14 cellular contexts compared by ENCODE assay signal in genomic region chr4:150038335-150039076, GRCh38. TPM values are rescaled to one million over a fixed set of nuclear protein-coding genes. Genes with fewer than 3 reads are reported as not detected.
A peak's percentile ranks its signal among the peaks of the same experiment; 100 is the strongest.
DNase-seq lines count a peak whose midpoint lies in the region; ATAC-seq and TF ChIP-seq lines count a peak whose summit lies in the region.
"Had no signal": no experiment of that assay in that cellular context is flagged by ENCODE, and none has a peak within 500 bp of the region (broad histone marks: within the 10 kb centered on the region; RNA-seq: fewer than 3 reads in every experiment).

No MANE protein-coding gene starts in this region.

- H3K79me2 ChIP-seq in MM.1S (ENCODE audit: low read length) (no peaks in the 10 kb centered on the region), mesendoderm (ENCODE audit: control insufficient read depth, insufficient read depth, low read length) (no peaks in the 10 kb centered on the region)

- H2AFZ ChIP-seq in MM.1S (ENCODE audit: low read length) = no peak overlapping the region

- in situ Hi-C loops in GM13977 (cut with MboI; ENCODE audit: low pct_unique_long_range_greater_than_20kb, low sequenced_read_pairs, unreplicated experiment) = no loop called here

- peak; percentile 87 for ATAC-seq in GM19467 (IDR thresholded peaks at IDR 0.05; ENCODE audit: unreplicated experiment)
- peak; percentile 95 for ATAC-seq in HG02973 (IDR thresholded peaks at IDR 0.05; ENCODE audit: unreplicated experiment)
- ATAC-seq in left cardiac atrium = no peak
- no peak for ATAC-seq in psoas muscle

- TF ChIP-seq CTCF in GM13977 (IDR thresholded peaks at IDR 0.05; ENCODE audit: extremely low read depth, insufficient read depth, missing control alignments) (no peak), MM.1S (IDR thresholded peaks at IDR 0.05; ENCODE audit: low read length) (no peak), psoas muscle (IDR thresholded peaks at IDR 0.05) (no peak)

- no peak overlapping the region for H3K56ac ChIP-seq in mesendoderm (ENCODE audit: low read length)

- no peaks in the 10 kb centered on the region for H4K20me1 ChIP-seq in MM.1S (ENCODE audit: insufficient read depth, low read length)
- H4K20me1 ChIP-seq: BLaER1 treated with 17β-estradiol and CSF1 and Interleukin-3, amounts not matched to agents 10 nM and 100 nM had no signal

- H3K4me2 ChIP-seq in MM.1S (ENCODE audit: low read depth, low read length) (no peak overlapping the region), mesendoderm (ENCODE audit: low read length) (no peak overlapping the region)
- H3K4me2 ChIP-seq: BLaER1 treated with 17β-estradiol and CSF1 and Interleukin-3, amounts not matched to agents 10 nM and 100 nM had no signal

- WGBS in mesendoderm (ENCODE audit: extremely low coverage, insufficient coverage, low lambda C conversion rate) = 88% methylated on average over 1 of the region's 6 CpGs
- WGBS in psoas muscle, 3 donors = 74 to 80% (median 78%) methylated on average over 6 of the region's 6 CpGs

- H3K23ac ChIP-seq in mesendoderm (ENCODE audit: low read length) = no peak overlapping the region

- H2BK120ac ChIP-seq in mesendoderm (ENCODE audit: low read depth, low read length) = no peak overlapping the region

- H3K4me1 ChIP-seq in MM.1S (ENCODE audit: low read length) (no peaks in the 10 kb centered on the region), mesendoderm (ENCODE audit: control insufficient read depth, low read depth, low read length) (peaks cover 5% of the 10 kb centered on the region), psoas muscle (no peaks in the 10 kb centered on the region)

- H3K9ac ChIP-seq in MM.1S (ENCODE audit: low read length) (no peak overlapping the region), mesendoderm (ENCODE audit: low read length) (no peak overlapping the region)
- H3K9ac ChIP-seq: BLaER1 treated with 17β-estradiol and CSF1 and Interleukin-3, amounts not matched to agents 10 nM and 100 nM had no signal

- H3K4me3 ChIP-seq in MM.1S (ENCODE audit: low read length) (no peak overlapping the region), mesendoderm (ENCODE audit: low read length) (no peak overlapping the region), psoas muscle (no peak overlapping the region)
- H3K4me3 ChIP-seq: BLaER1 treated with 17β-estradiol and CSF1 and Interleukin-3, amounts not matched to agents 10 nM and 100 nM had no signal

- H2BK15ac ChIP-seq in mesendoderm (replicated peaks; ENCODE audit: low read depth) = no peak overlapping the region

- H3K9me3 ChIP-seq in MM.1S (replicated peaks; ENCODE audit: insufficient read depth, low read length) = no peaks in the 10 kb centered on the region
- no peaks in the 10 kb centered on the region for H3K9me3 ChIP-seq in psoas muscle

- no peak overlapping the region for H2BK5ac ChIP-seq in mesendoderm (ENCODE audit: low read length)

- H3K27ac ChIP-seq in MM.1S (ENCODE audit: low read length) (no peak overlapping the region; the same call in 1 of the 2 replicates), mesendoderm (ENCODE audit: low read depth, low read length) (no peak overlapping the region), psoas muscle (no peak overlapping the region)
- H3K27ac ChIP-seq: BLaER1 treated with 17β-estradiol and CSF1 and Interleukin-3, amounts not matched to agents 10 nM and 100 nM had no signal

- H3K18ac ChIP-seq in mesendoderm (ENCODE audit: low read length) = no peak overlapping the region

- intact Hi-C loops in left cardiac atrium (cut with DNase I) (no loop called here), psoas muscle (cut with DNase I) (no loop called here)

- no peak overlapping the region for H4K5ac ChIP-seq in mesendoderm (ENCODE audit: low read length)

- no peaks in the 10 kb centered on the region for H3K9me2 ChIP-seq in MM.1S (replicated peaks; ENCODE audit: insufficient read depth, low read length)

- H2AK5ac ChIP-seq in mesendoderm (ENCODE audit: low read length) = no peak overlapping the region

- H4K8ac ChIP-seq in mesendoderm (ENCODE audit: low read depth, low read length) = no peak overlapping the region

- no peaks in the 10 kb centered on the region for H3K79me1 ChIP-seq in mesendoderm (ENCODE audit: low read length)

- no peaks in the 10 kb centered on the region for H3K36me3 ChIP-seq in MM.1S (replicated peaks; ENCODE audit: insufficient read depth, low read length)
- no peaks in the 10 kb centered on the region for H3K36me3 ChIP-seq in mesendoderm (ENCODE audit: control insufficient read depth, insufficient read depth, low read length)
- no peaks in the 10 kb centered on the region for H3K36me3 ChIP-seq in psoas muscle (ENCODE audit: insufficient read depth in 1 of 2, low read depth in 1 of 2)
- H3K36me3 ChIP-seq: BLaER1 treated with 17β-estradiol and CSF1 and Interleukin-3, amounts not matched to agents 10 nM and 100 nM had no signal

- H3K27me3 ChIP-seq in MM.1S (replicated peaks; ENCODE audit: insufficient read depth, low read length) (no peaks in the 10 kb centered on the region), mesendoderm (ENCODE audit: insufficient read depth, low read length, poor library complexity) (no peaks in the 10 kb centered on the region), psoas muscle (ENCODE audit: insufficient read depth in 3 of 3, low read length in 2 of 3) (no peaks in the 10 kb centered on the region)
- H3K27me3 ChIP-seq: BLaER1 treated with 17β-estradiol and CSF1 and Interleukin-3, amounts not matched to agents 10 nM and 100 nM had no signal

- no peak overlapping the region for H3K4ac ChIP-seq in mesendoderm (ENCODE audit: low read depth, low read length)

- DNase-seq in GM13977 (ENCODE audit: low spot score) (peak; percentile 6), MM.1S (peak; percentile 28), NCI-H1092 treated with DMSO at 0.1 percent for 48 hours (lab: John Stamatoyannopoulos, UW) (no peak), left cardiac atrium (no peak), mesendoderm (no peak), psoas muscle (no peak)
- DNase-seq: activated CD8-positive, alpha-beta memory T cell treated with anti-CD3 and anti-CD28 coated beads for 24 hours; anterior cingulate cortex; NCI-H510A treated with DMSO at 0.1 percent for 48 hours; nephron progenitor cell; stimulated activated CD4-positive, alpha-beta T cell treated with anti-CD3 and anti-CD28 coated beads, Interleukin-1b, Interleukin-23, amount 100 ng/mL, for 48 hours had no signal

- H3F3A ChIP-seq in MM.1S (ENCODE audit: insufficient read depth, low read length) = no peaks in the 10 kb centered on the region

RNA-seq across cellular contexts. Expression of gene DCLK2, which starts 39.7 kb away (rescaled TPM):
- total RNA-seq in left cardiac atrium = 1 to 10 TPM; 7.7 to 9.9 TPM
- 0.08 TPM for polyA plus RNA-seq in mesendoderm (2013, experiment 1 of 2)
- polyA plus RNA-seq in mesendoderm (2013, experiment 2 of 2) = 0.06 TPM
- 1 to 10 TPM in 2 of 4 donors, under 1 TPM in 2; 0.71 to 1.7 (median 0.91) TPM for total RNA-seq in psoas muscle
- under 1 TPM; 0.18 to 0.79 (median 0.39) TPM for polyA plus RNA-seq in psoas muscle

Comparison
In these comparisons a context has a peak if more than half of its experiments do, and no peak if none do; other contexts are left out.
1. DNase-seq: peak in GM13977 (single experiment) and MM.1S (single experiment); none in NCI-H1092 treated with DMSO at 0.1 percent for 48 hours (single experiment), left cardiac atrium (single experiment), mesendoderm (single experiment) and psoas muscle (0 of 2).
2. ATAC-seq: peak in GM19467 (single experiment) and HG02973 (single experiment); none in left cardiac atrium (0 of 2) and psoas muscle (0 of 4).